13 cellular contexts compared by ENCODE assay signal in the genomic region with DNA sequence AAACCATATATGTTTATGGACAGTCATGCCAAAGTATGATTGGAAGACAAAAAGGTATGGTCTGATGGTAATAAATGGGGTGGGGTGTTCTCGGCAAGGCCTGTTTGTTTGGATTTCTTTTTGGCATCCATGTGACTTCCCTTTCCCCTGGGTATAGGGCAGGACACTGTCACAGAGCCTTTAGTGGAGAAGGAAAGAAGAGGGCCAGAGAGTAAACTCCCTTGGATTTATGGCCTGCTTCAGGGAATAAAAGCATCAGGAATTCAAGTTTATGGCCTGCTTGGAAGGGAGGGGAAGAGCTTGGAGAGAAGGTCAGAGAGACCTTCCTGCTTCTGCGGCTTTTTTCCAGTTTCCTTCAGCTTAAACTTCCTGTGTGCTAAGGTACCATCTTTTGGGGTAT.
A peak's percentile ranks its signal among the peaks of the same experiment; 100 is the strongest.
DNase-seq lines count a peak whose midpoint lies in the region; ATAC-seq and TF ChIP-seq lines count a peak whose summit lies in the region.
"Had no signal": no experiment of that assay in that cellular context is flagged by ENCODE, and none has a peak within 500 bp of the region (broad histone marks: within the 10 kb centered on the region; RNA-seq: fewer than 3 reads in every experiment).

No MANE protein-coding gene starts in this region.

- peaks cover 20% of the 10 kb centered on the region for H3K9me3 Mint-ChIP-seq in neural progenitor cell

- H3K4me1 ChIP-seq in left ventricle myocardium inferior (peaks cover 27% of the 10 kb centered on the region), neural progenitor cell (peaks cover 42% of the 10 kb centered on the region)

- no peaks in the 10 kb centered on the region for H3K27me3 Mint-ChIP-seq in neural progenitor cell (ENCODE audit: insufficient read depth, low read depth)

- no peak for ATAC-seq in Right ventricle myocardium inferior
- peak; percentile 98 for ATAC-seq in left colon
- ATAC-seq in GM21786 (IDR thresholded peaks at IDR 0.05; ENCODE audit: unreplicated experiment): no peak
- no peak for ATAC-seq in GM18870 (IDR thresholded peaks at IDR 0.05; ENCODE audit: unreplicated experiment)
- ATAC-seq: GM12878 had no signal

- no peaks in the 10 kb centered on the region for H3F3A ChIP-seq in neural progenitor cell (ENCODE audit: low read depth)

- H3K27me3 ChIP-seq in left ventricle myocardium inferior (ENCODE audit: low read depth): no peaks in the 10 kb centered on the region
- H3K27me3 ChIP-seq in neural progenitor cell: no peaks in the 10 kb centered on the region
- H3K27me3 ChIP-seq: BLaER1 had no signal

- no peaks in the 10 kb centered on the region for H3K36me3 ChIP-seq in left ventricle myocardium inferior
- H3K36me3 ChIP-seq in neural progenitor cell: no peaks in the 10 kb centered on the region
- H3K36me3 ChIP-seq: BLaER1, HAP-1 had no signal

- no peak overlapping the region for H3K9ac ChIP-seq in neural progenitor cell
- H3K9ac ChIP-seq: BLaER1 had no signal

- no peak overlapping the region for H3K4me3 Mint-ChIP-seq in neural progenitor cell

- DNase-seq in left ventricle myocardium inferior: no peak
- no peak for DNase-seq in Right ventricle myocardium inferior (ENCODE audit: missing footprints)
- peak; percentile 5 to 43 for DNase-seq in left colon
- no peak for DNase-seq in neural progenitor cell (ENCODE audit: low spot score)
- no peak for DNase-seq in NCI-H1105 treated with DMSO at 0.1 percent for 48 hours (lab: John Stamatoyannopoulos, UW)
- DNase-seq: 8988T, AML-193, DMS 273 treated with DMSO at 0.1 percent for 48 hours had no signal

- H4K20me1 ChIP-seq in neural progenitor cell (ENCODE audit: low read depth): no peaks in the 10 kb centered on the region
- H4K20me1 ChIP-seq: BLaER1 had no signal

- H3K4me1 Mint-ChIP-seq in neural progenitor cell: peaks cover 39% of the 10 kb centered on the region

- H2AFZ ChIP-seq in neural progenitor cell (replicated peaks): no peak overlapping the region

- TF ChIP-seq CTCF in left ventricle myocardium inferior (IDR thresholded peaks at IDR 0.05; ENCODE audit: borderline replicate concordance) (no peak), neural progenitor cell (IDR thresholded peaks at IDR 0.05) (no peak)

- H3K27ac Mint-ChIP-seq in neural progenitor cell: peak overlapping the region; percentile 58

- H3K4me3 ChIP-seq in left ventricle myocardium inferior (no peak overlapping the region), neural progenitor cell (no peak overlapping the region)
- H3K4me3 ChIP-seq: BLaER1, GM12878, HAP-1 had no signal

- H3K4me2 ChIP-seq in neural progenitor cell: no peak overlapping the region

- peaks cover 12% of the 10 kb centered on the region for H3K9me3 ChIP-seq in left ventricle myocardium inferior (replicated peaks)
- no peaks in the 10 kb centered on the region for H3K9me3 ChIP-seq in neural progenitor cell (ENCODE audit: low read depth)
- H3K9me3 ChIP-seq: HAP-1 had no signal

- intact Hi-C loops in left ventricle myocardium inferior (cut with micrococcal nuclease): no loop called here
- intact Hi-C loops in Right ventricle myocardium inferior (cut with DNase I): no loop called here
- intact Hi-C loops in left colon (cut with DNase I, micrococcal nuclease): no loop called here

- H3K36me3 Mint-ChIP-seq in neural progenitor cell: peaks cover 5% of the 10 kb centered on the region

- peak overlapping the region; percentile 40 for H3K27ac ChIP-seq in left ventricle myocardium inferior (replicated peaks)
- H3K27ac ChIP-seq in neural progenitor cell: no peak overlapping the region
- H3K27ac ChIP-seq: BLaER1 had no signal

- no peaks in the 10 kb centered on the region for H3K79me2 ChIP-seq in neural progenitor cell (ENCODE audit: low read depth)

Comparison
In these comparisons a context has a peak if more than half of its experiments do, and no peak if none do; other contexts are left out.
1. DNase-seq: peak in left colon (2 of 2); none in left ventricle myocardium inferior (single experiment), Right ventricle myocardium inferior (single experiment), neural progenitor cell (single experiment) and NCI-H1105 treated with DMSO at 0.1 percent for 48 hours (single experiment).